Comparison of ENCODE assay signal across 10 cellular contexts in the genomic region with DNA sequence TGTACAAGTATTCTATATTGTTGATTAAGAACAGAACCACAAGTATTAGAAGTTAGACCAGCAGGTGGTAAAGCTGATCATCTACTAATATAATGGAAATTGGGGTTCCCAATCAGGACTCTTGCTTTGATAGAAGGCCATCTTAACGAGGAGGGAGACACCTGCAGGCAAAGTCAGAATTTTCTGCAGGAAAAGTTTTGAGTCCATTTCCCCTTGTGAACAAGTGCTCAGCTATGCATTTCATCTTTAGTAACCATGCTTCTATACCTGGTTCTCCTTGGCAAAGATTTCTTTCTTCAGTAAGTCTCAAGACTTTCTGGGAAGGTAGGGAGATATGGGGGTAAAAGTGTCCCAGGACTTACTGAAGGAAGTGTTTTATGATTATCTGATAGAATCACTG. TPM values are rescaled to one million over a fixed set of nuclear protein-coding genes. Genes with fewer than 3 reads are reported as not detected.
A peak's percentile ranks its signal among the peaks of the same experiment; 100 is the strongest.
DNase-seq lines count a peak whose midpoint lies in the region; ATAC-seq and TF ChIP-seq lines count a peak whose summit lies in the region.
"Had no signal": no experiment of that assay in that cellular context is flagged by ENCODE, and none has a peak within 500 bp of the region (broad histone marks: within the 10 kb centered on the region; RNA-seq: fewer than 3 reads in every experiment).

No MANE protein-coding gene starts in this region.

- DNase-seq in AML-193 (lab: John Stamatoyannopoulos, UW) (peak; percentile 35 to 39), RPMI8226 (peak; percentile 35), foreskin keratinocyte (peak in 1 of 2 donors; percentile 41), prostate gland (ENCODE audit: low spot score) (no peak), hippocampal formation (lab: John Stamatoyannopoulos, UW) (no peak), NCI-H1436 (lab: John Stamatoyannopoulos, UW) (no peak)
- DNase-seq in stimulated activated naive CD4-positive, alpha-beta T cell treated with Interleukin-2 at 50 U/mL for 16 hours (lab: John Stamatoyannopoulos, UW) = no peak
- DNase-seq: posterior cingulate gyrus had no signal

- H3K9me3 ChIP-seq in prostate gland = no peaks in the 10 kb centered on the region

- TF ChIP-seq CTCF in GM12875 (IDR thresholded peaks at IDR 0.05; ENCODE audit: borderline replicate concordance, insufficient read depth, low read depth, low read length) (peak; percentile 33; the same call in 1 of the 2 replicates), foreskin keratinocyte (conservative IDR thresholded peaks at IDR 0.05) (peak; percentile 68), prostate gland (IDR thresholded peaks at IDR 0.05) (peak in 1 of 4 experiments; percentile 18)

- H3K27ac ChIP-seq in foreskin keratinocyte = no peak overlapping the region
- H3K27ac ChIP-seq in prostate gland = no peak overlapping the region

- H3K27me3 ChIP-seq in foreskin keratinocyte (no peaks in the 10 kb centered on the region), prostate gland (replicated peaks; ENCODE audit: insufficient read depth) (no peaks in the 10 kb centered on the region)

- H3K4me3 ChIP-seq in GM12875 (ENCODE audit: low read depth, low read length) (no peak overlapping the region), prostate gland (no peak overlapping the region)

- 23% methylated on average over 1 of the region's 1 CpG for WGBS in prostate gland

- no peaks in the 10 kb centered on the region for H3K36me3 ChIP-seq in prostate gland

- intact Hi-C loops in prostate gland (cut with DNase I) = no loop called here

- ATAC-seq in foreskin keratinocyte = no peak
- ATAC-seq: stimulated activated memory B cell treated with anti-CD40 and anti-IgM and Interleukin-4, amounts not matched to agents 10 μg/mL and 1 μg/mL and 100 μg/mL, for 72 hours had no signal

- H3K4me1 ChIP-seq in foreskin keratinocyte (peaks cover 5% of the 10 kb centered on the region), prostate gland (replicated peaks) (no peaks in the 10 kb centered on the region)

- no peak for TF ChIP-seq POLR2A in prostate gland (IDR thresholded peaks at IDR 0.05)

RNA-seq across cellular contexts. Expression of gene USPL1, which starts 36.1 kb away (rescaled TPM):
- total RNA-seq in foreskin keratinocyte (11.8 and 12.4 TPM in 2 replicates), prostate gland (10 to 100 TPM; 20.1 to 24.4 TPM)
- 3.6 and 4.8 TPM in 2 replicates for polyA plus RNA-seq in foreskin keratinocyte

Comparison
In these comparisons a context has a peak if more than half of its experiments do, and no peak if none do; other contexts are left out.
1. DNase-seq: peak in AML-193 (2 of 2) and RPMI8226 (single experiment); none in prostate gland (single experiment), stimulated activated naive CD4-positive, alpha-beta T cell treated with Interleukin-2 at 50 U/mL for 16 hours (single experiment), hippocampal formation (0 of 2) and NCI-H1436 (single experiment).